ENCODE assay signal across 16 cellular contexts in genomic region chr22:50703726-50704509, GRCh38. TPM values are rescaled to one million over a fixed set of nuclear protein-coding genes. Genes with fewer than 3 reads are reported as not detected.
"Had no signal": no experiment of that assay in that cellular context is flagged by ENCODE, and none has a peak within 500 bp of the region (broad histone marks: within the 10 kb centered on the region; RNA-seq: fewer than 3 reads in every experiment).

No MANE protein-coding gene starts in this region.

- H3K4me3 Mint-ChIP-seq: activated CD4-positive, alpha-beta memory T cell treated with anti-CD3 and anti-CD28 coated beads, Interleukin-2, amount 10 ng/mL, durations not matched to agents 7 days and 5 days; type B pancreatic cell had no signal

- H3K27ac Mint-ChIP-seq: activated CD4-positive, alpha-beta memory T cell treated with anti-CD3 and anti-CD28 coated beads, Interleukin-2, amount 10 ng/mL, durations not matched to agents 7 days and 5 days; type B pancreatic cell had no signal

- H3K4me1 ChIP-seq: parathyroid adenoma had no signal

- H3K9ac ChIP-seq: neural progenitor cell, parathyroid adenoma had no signal

- H3K4me3 ChIP-seq: gastroesophageal sphincter, neural progenitor cell had no signal

- ATAC-seq: gastroesophageal sphincter, left colon had no signal

- H3K79me2 ChIP-seq: parathyroid adenoma had no signal

- H3K36me3 ChIP-seq: neural progenitor cell had no signal

- H3K27ac ChIP-seq: gastroesophageal sphincter, neural progenitor cell, parathyroid adenoma had no signal

- H2AFZ ChIP-seq: neural progenitor cell, parathyroid adenoma had no signal

- H3K9me3 Mint-ChIP-seq: activated CD4-positive, alpha-beta memory T cell treated with anti-CD3 and anti-CD28 coated beads, Interleukin-2, amount 10 ng/mL, durations not matched to agents 7 days and 5 days; neural progenitor cell; type B pancreatic cell had no signal

- H3K9me3 ChIP-seq: gastroesophageal sphincter had no signal

- H3K27me3 ChIP-seq: gastroesophageal sphincter had no signal

- DNase-seq: activated CD4-positive, alpha-beta memory T cell treated with anti-CD3 and anti-CD28 coated beads, Interleukin-2, amount 10 ng/mL, durations not matched to agents 7 days and 5 days; activated CD4-positive, CD25-positive, alpha-beta regulatory T cell treated with anti-CD3 and anti-CD28 coated beads, Interleukin-2, amount 50 U/mL, for 72 hours; activated CD8-positive, alpha-beta memory T cell treated with anti-CD3 and anti-CD28 coated beads, Interleukin-2, amount 50 U/mL, for 4 hours; cortex of kidney; effector memory CD4-positive, alpha-beta T cell; hypothalamus; left colon; mesendoderm; stimulated activated CD4-positive, alpha-beta T cell treated with anti-CD3 and anti-CD28 coated beads, Interleukin-2, amount 100 ng/mL, for 48 hours; stimulated activated naive CD4-positive, alpha-beta T cell treated with Interleukin-2 at 50 U/mL for 16 hours; T-helper 9 cell had no signal

RNA-seq across cellular contexts. Expression of gene ACR, which starts 34.1 kb away (rescaled TPM):
- total RNA-seq: activated CD4-positive, alpha-beta memory T cell treated with anti-CD3 and anti-CD28 coated beads, Interleukin-2, amount 10 ng/mL, durations not matched to agents 7 days and 5 days; epithelial cell of proximal tubule; gastroesophageal sphincter had no signal
